In the genomic region with DNA sequence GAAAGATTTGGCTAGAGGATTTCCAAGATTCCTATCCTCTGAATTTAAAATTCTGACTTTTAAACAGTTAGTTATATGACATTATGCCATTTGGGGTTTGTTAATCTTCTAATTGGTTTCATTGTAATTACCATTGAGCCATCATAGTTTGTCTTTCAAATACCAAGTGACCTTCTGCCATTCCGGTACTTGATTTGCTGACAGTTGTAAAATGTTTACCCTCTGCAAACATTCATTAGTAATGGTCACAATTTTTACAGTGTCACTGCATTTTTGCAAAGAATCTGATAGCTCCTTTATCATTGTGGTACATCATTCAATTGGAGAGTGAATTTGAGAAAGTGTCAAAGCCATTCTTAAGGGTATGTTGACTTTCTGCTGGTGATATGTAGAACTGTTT, we compare ENCODE assay signal across 18 cellular contexts.
A peak's percentile ranks its signal among the peaks of the same experiment; 100 is the strongest.
DNase-seq lines count a peak whose midpoint lies in the region; ATAC-seq, FAIRE-seq and TF ChIP-seq lines count a peak whose summit lies in the region.
"Had no signal": no experiment of that assay in that cellular context is flagged by ENCODE, and none has a peak within 500 bp of the region (broad histone marks: within the 10 kb centered on the region; RNA-seq: fewer than 3 reads in every experiment).

No MANE protein-coding gene starts in this region.

- no peaks in the 10 kb centered on the region for H3K36me3 ChIP-seq in OCI-LY3 (replicated peaks; ENCODE audit: low read depth, low read length)
- no peaks in the 10 kb centered on the region for H3K36me3 ChIP-seq in HepG2 (replicated peaks in 1 of 2; ENCODE audit: control insufficient read depth in 1 of 2, insufficient read depth in 2 of 2, low read length in 2 of 2)
- H3K36me3 ChIP-seq in small intestine (ENCODE audit: control insufficient read depth in 2 of 2, insufficient read depth in 2 of 2, low read length in 2 of 2): no peaks in the 10 kb centered on the region
- H3K36me3 ChIP-seq: BLaER1 treated with 17β-estradiol and CSF1 and Interleukin-3, amounts not matched to agents 10 nM and 100 nM had no signal

- H3K27me3 ChIP-seq in OCI-LY3 (ENCODE audit: low read depth, low read length): peaks cover 71% of the 10 kb centered on the region
- no peaks in the 10 kb centered on the region for H3K27me3 ChIP-seq in HepG2 (ENCODE audit: control insufficient read depth in 1 of 2, insufficient read depth in 2 of 2, low read length in 2 of 2)
- H3K27me3 ChIP-seq in small intestine (ENCODE audit: control insufficient read depth in 2 of 2, insufficient read depth in 2 of 2, low read length in 2 of 2): no peaks in the 10 kb centered on the region
- H3K27me3 ChIP-seq: BLaER1 treated with 17β-estradiol and CSF1 and Interleukin-3, amounts not matched to agents 10 nM and 100 nM had no signal

- H4K20me1 ChIP-seq in OCI-LY3 (ENCODE audit: insufficient read depth, low read length): no peaks in the 10 kb centered on the region
- no peaks in the 10 kb centered on the region for H4K20me1 ChIP-seq in HepG2 (ENCODE audit: insufficient read depth, low read length)
- H4K20me1 ChIP-seq: BLaER1 treated with 17β-estradiol and CSF1 and Interleukin-3, amounts not matched to agents 10 nM and 100 nM had no signal

- no peak overlapping the region for H3K27ac Mint-ChIP-seq in activated CD4-positive, alpha-beta T cell treated with anti-CD3 and anti-CD28 coated beads, Interleukin-2, amount 10 ng/mL, durations not matched to agents 24 days and 14 days
- H3K27ac Mint-ChIP-seq in activated CD4-positive, alpha-beta T cell treated with anti-CD3 and anti-CD28 coated beads for 36 hours: no peak overlapping the region
- H3K27ac Mint-ChIP-seq: B cell; CD8-positive, alpha-beta T cell; HFFc6 had no signal

- no peak overlapping the region for H3K4me3 Mint-ChIP-seq in activated CD4-positive, alpha-beta T cell treated with anti-CD3 and anti-CD28 coated beads, Interleukin-2, amount 10 ng/mL, durations not matched to agents 24 days and 14 days
- no peak overlapping the region for H3K4me3 Mint-ChIP-seq in activated CD4-positive, alpha-beta T cell treated with anti-CD3 and anti-CD28 coated beads for 36 hours
- H3K4me3 Mint-ChIP-seq: B cell; CD8-positive, alpha-beta T cell; HFFc6 had no signal

- H3K4me2 ChIP-seq in OCI-LY3 (ENCODE audit: low read length) (peak overlapping the region; percentile 73), HepG2 (ENCODE audit: low read depth, low read length) (no peak overlapping the region)
- H3K4me2 ChIP-seq: BLaER1 treated with 17β-estradiol and CSF1 and Interleukin-3, amounts not matched to agents 10 nM and 100 nM had no signal

- no peak for ATAC-seq in activated CD4-positive, alpha-beta T cell treated with anti-CD3 and anti-CD28 coated beads for 36 hours
- ATAC-seq in HepG2: no peak
- ATAC-seq: CD8-positive, alpha-beta T cell; HCT116 had no signal

- peak; percentile 3 for DNase-seq in activated CD4-positive, alpha-beta T cell treated with anti-CD3 and anti-CD28 coated beads, Interleukin-2, amount 10 ng/mL, durations not matched to agents 24 days and 14 days
- DNase-seq in activated CD4-positive, alpha-beta T cell treated with anti-CD3 and anti-CD28 coated beads for 36 hours: no peak
- DNase-seq in HepG2 (ENCODE audit: low spot score): no peak
- no peak for DNase-seq in small intestine
- DNase-seq in HuH-7.5 (ENCODE audit: low spot score): no peak
- DNase-seq: Calu3; CD8-positive, alpha-beta T cell; GDM1; GOT3; H7; HFFc6 had no signal

- no peak for TF ChIP-seq POLR2A in HepG2 (IDR thresholded peaks at IDR 0.05; ENCODE audit: insufficient read depth in 1 of 2, low read depth in 2 of 2, low read length in 2 of 2)

- H2AFZ ChIP-seq in OCI-LY3 (ENCODE audit: low read depth, low read length) (no peak overlapping the region), HepG2 (ENCODE audit: low read length) (no peak overlapping the region)

- TF ChIP-seq RAD21 in HepG2 (CRISPR knock-in tag; IDR thresholded peaks at IDR 0.05): no peak

- CTCF ChIA-PET in activated CD4-positive, alpha-beta T cell treated with anti-CD3 and anti-CD28 coated beads for 36 hours (lab: Charles Lee): no interaction called here
- CTCF ChIA-PET in HepG2 (lab: Yijun Ruan, JAX; ENCODE audit: low intra/inter-chr PET ratio, low total read pairs): no interaction called here

- H3K4me1 Mint-ChIP-seq in activated CD4-positive, alpha-beta T cell treated with anti-CD3 and anti-CD28 coated beads, Interleukin-2, amount 10 ng/mL, durations not matched to agents 24 days and 14 days: no peaks in the 10 kb centered on the region
- no peaks in the 10 kb centered on the region for H3K4me1 Mint-ChIP-seq in activated CD4-positive, alpha-beta T cell treated with anti-CD3 and anti-CD28 coated beads for 36 hours

- no peaks in the 10 kb centered on the region for H3K36me3 Mint-ChIP-seq in activated CD4-positive, alpha-beta T cell treated with anti-CD3 and anti-CD28 coated beads, Interleukin-2, amount 10 ng/mL, durations not matched to agents 24 days and 14 days (ENCODE audit: low read depth)
- H3K36me3 Mint-ChIP-seq in activated CD4-positive, alpha-beta T cell treated with anti-CD3 and anti-CD28 coated beads for 36 hours (ENCODE audit: low read depth): no peaks in the 10 kb centered on the region
- H3K36me3 Mint-ChIP-seq: CD8-positive, alpha-beta T cell had no signal

- no peaks in the 10 kb centered on the region for H3K9me3 ChIP-seq in OCI-LY3 (ENCODE audit: insufficient read depth, low read length)
- no peaks in the 10 kb centered on the region for H3K9me3 ChIP-seq in HepG2 (ENCODE audit: low read length)
- no peaks in the 10 kb centered on the region for H3K9me3 ChIP-seq in small intestine (ENCODE audit: control insufficient read depth, low read depth)

- peak overlapping the region; percentile 44; the same call in 1 of the 2 replicates for H3K4me3 ChIP-seq in OCI-LY3 (ENCODE audit: low read length)
- no peak overlapping the region for H3K4me3 ChIP-seq in HepG2 (replicated peaks in 1 of 3; ENCODE audit: insufficient read depth in 1 of 3, low read depth in 2 of 3, low read length in 3 of 3)
- no peak overlapping the region for H3K4me3 ChIP-seq in small intestine (ENCODE audit: low read depth in 1 of 2, low read length in 2 of 2)
- H3K4me3 ChIP-seq: BLaER1 treated with 17β-estradiol and CSF1 and Interleukin-3, amounts not matched to agents 10 nM and 100 nM had no signal

- H3K27me3 Mint-ChIP-seq in activated CD4-positive, alpha-beta T cell treated with anti-CD3 and anti-CD28 coated beads, Interleukin-2, amount 10 ng/mL, durations not matched to agents 24 days and 14 days: no peaks in the 10 kb centered on the region
- no peaks in the 10 kb centered on the region for H3K27me3 Mint-ChIP-seq in activated CD4-positive, alpha-beta T cell treated with anti-CD3 and anti-CD28 coated beads for 36 hours

- FAIRE-seq in HepG2 (lab: Jason Lieb, UNC) (no peak), small intestine (lab: Jason Lieb, UNC) (no peak)
- FAIRE-seq: GM12892, GM18507 had no signal

- no TSS peak for BruUV-seq in HepG2 (replicated peaks; lab: Mats Ljungman, UMichigan)

- 94% methylated on average over 1 of the region's 1 CpG for WGBS in HepG2 (ENCODE audit: low lambda C conversion rate)
- 88 to 97% (median 94%) methylated on average over 1 of the region's 1 CpG for WGBS in small intestine, 3 donors

- POLR2A ChIA-PET in activated CD4-positive, alpha-beta T cell treated with anti-CD3 and anti-CD28 coated beads for 36 hours (lab: Charles Lee): no interaction called here
- POLR2A ChIA-PET in HepG2 (lab: Yijun Ruan, JAX): no interaction called here

- in situ Hi-C loops in HepG2 (cut with HindIII; ENCODE audit: extremely low pct_ligation_motif_present, low pct_unique_long_range_greater_than_20kb): no loop called here

- no peaks in the 10 kb centered on the region for H3K79me2 ChIP-seq in OCI-LY3 (ENCODE audit: low read length)
- no peaks in the 10 kb centered on the region for H3K79me2 ChIP-seq in HepG2 (ENCODE audit: insufficient read depth, low read length)

- H3K27ac ChIP-seq in OCI-LY3 (ENCODE audit: low read length) (no peak overlapping the region), HepG2 (ENCODE audit: extremely low read length, insufficient read depth, low read length) (no peak overlapping the region), small intestine (ENCODE audit: low read depth in 1 of 2, low read length in 1 of 2) (no peak overlapping the region)
- H3K27ac ChIP-seq: BLaER1 treated with 17β-estradiol and CSF1 and Interleukin-3, amounts not matched to agents 10 nM and 100 nM; HL-60 had no signal

- H3K9me3 Mint-ChIP-seq in activated CD4-positive, alpha-beta T cell treated with anti-CD3 and anti-CD28 coated beads, Interleukin-2, amount 10 ng/mL, durations not matched to agents 24 days and 14 days: no peaks in the 10 kb centered on the region
- H3K9me3 Mint-ChIP-seq in activated CD4-positive, alpha-beta T cell treated with anti-CD3 and anti-CD28 coated beads for 36 hours (ENCODE audit: low read depth): no peaks in the 10 kb centered on the region
- H3K9me3 Mint-ChIP-seq: CD8-positive, alpha-beta T cell; HFFc6 had no signal

- TF ChIP-seq CTCF in OCI-LY3 (IDR thresholded peaks at IDR 0.05; ENCODE audit: low read depth, low read length) (no peak), HepG2 (CRISPR knock-in tag; IDR thresholded peaks at IDR 0.05) (no peak)

- H3K9ac ChIP-seq in OCI-LY3 (ENCODE audit: low read length) (no peak overlapping the region), HepG2 (ENCODE audit: insufficient read depth, low read depth, low read length) (no peak overlapping the region)
- H3K9ac ChIP-seq: BLaER1 treated with 17β-estradiol and CSF1 and Interleukin-3, amounts not matched to agents 10 nM and 100 nM had no signal

- intact Hi-C loops in activated CD4-positive, alpha-beta T cell treated with anti-CD3 and anti-CD28 coated beads, Interleukin-2, amount 10 ng/mL, durations not matched to agents 24 days and 14 days (cut with micrococcal nuclease): no loop called here
- intact Hi-C loops in activated CD4-positive, alpha-beta T cell treated with anti-CD3 and anti-CD28 coated beads for 36 hours (cut with DNase I, micrococcal nuclease): loop anchor here in 1 of 2 experiments (5.0 kb wide), 1 partner anchor 45 kb away; no protein-coding TSS in a partner anchor
- intact Hi-C loops in HepG2 (cut with micrococcal nuclease; ENCODE audit: unreplicated experiment): no loop called here

- TF ChIP-seq EP300 in HepG2 (IDR thresholded peaks at IDR 0.05; ENCODE audit: low read depth in 2 of 2, low read length in 2 of 2): no peak
- no peak for TF ChIP-seq EP300 in HepG2 (CRISPR knock-in tag; IDR thresholded peaks at IDR 0.05; ENCODE audit: borderline replicate concordance)

- H3K4me1 ChIP-seq in OCI-LY3 (ENCODE audit: low read length) (peaks cover 30% of the 10 kb centered on the region), HepG2 (ENCODE audit: insufficient read depth, low read length) (no peaks in the 10 kb centered on the region), small intestine (ENCODE audit: control insufficient read depth in 2 of 2, insufficient read depth in 1 of 2, low read depth in 1 of 2, low read length in 1 of 2) (no peaks in the 10 kb centered on the region)

TF ChIP-seq in HepG2, 621 proteins besides CTCF, POLR2A, EP300 and RAD21 (continues in another document):
- TF ChIP-seq MAFF (IDR thresholded peaks at IDR 0.05; ENCODE audit: low read depth, low read length): peak; percentile 53
- TF ChIP-seq CBX1 (IDR thresholded peaks at IDR 0.05; ENCODE audit: low read depth): no peak
- TF ChIP-seq MAFK (conservative IDR thresholded peaks at IDR 0.05 in 1 of 2, IDR thresholded peaks at IDR 0.05 in 1 of 2; ENCODE audit: low read length in 2 of 2): peak; percentile 49 to 81
- TF ChIP-seq ZNF644 (CRISPR knock-in tag; IDR thresholded peaks at IDR 0.05; ENCODE audit: low read depth): no peak
